ENCODE assay signal across 9 cellular contexts in genomic region chr3:128482857-128483656, GRCh38. TPM values are rescaled to one million over a fixed set of nuclear protein-coding genes. Genes with fewer than 3 reads are reported as not detected.
DNase-seq lines count a peak whose midpoint lies in the region; ATAC-seq lines count a peak whose summit lies in the region.
"Had no signal": no experiment of that assay in that cellular context is flagged by ENCODE, and none has a peak within 500 bp of the region (broad histone marks: within the 10 kb centered on the region; RNA-seq: fewer than 3 reads in every experiment).

No MANE protein-coding gene starts in this region.

- H3K27ac ChIP-seq in HUES64 (ENCODE audit: low read depth, low read length): no peak overlapping the region
- H3K27ac ChIP-seq in mucosa of rectum (ENCODE audit: low read depth in 2 of 2, low read length in 2 of 2): peak overlapping the region; percentile 32 to 37

- in situ Hi-C loops in ACHN (cut with HindIII; ENCODE audit: low pct_ligation_motif_present, low pct_unique_long_range_greater_than_20kb, low sequenced_read_pairs): no loop called here

- DNase-seq in ACHN (peak; percentile 21), dedifferentiated amniotic fluid mesenchymal stem cell (ENCODE audit: extremely low spot score) (peak; percentile 77), NCI-H1436 treated with DMSO at 0.1 percent for 48 hours (lab: John Stamatoyannopoulos, UW) (no peak), posterior vena cava (ENCODE audit: low spot score) (no peak), NCI-H1694 treated with DMSO at 0.1 percent for 48 hours (lab: John Stamatoyannopoulos, UW) (no peak)
- DNase-seq: NCI-H2081 had no signal

- WGBS in HUES64: 1% methylated on average over 26 of the region's 29 CpGs

- H3K4me3 ChIP-seq in HUES64 (ENCODE audit: low read length): peak overlapping the region; percentile 24
- H3K4me3 ChIP-seq in mucosa of rectum (ENCODE audit: low read length in 2 of 2): no peak overlapping the region

- H3K9ac ChIP-seq in HUES64 (ENCODE audit: low read depth, low read length) (no peak overlapping the region), mucosa of rectum (ENCODE audit: low read depth in 1 of 2, low read length in 2 of 2) (no peak overlapping the region)

- no peak for ATAC-seq in GM19395 (IDR thresholded peaks at IDR 0.05; ENCODE audit: unreplicated experiment)

- H3K9me3 ChIP-seq in HUES64 (ENCODE audit: insufficient read depth, low read depth, low read length) (no peaks in the 10 kb centered on the region), mucosa of rectum (ENCODE audit: control insufficient read depth in 2 of 2, low read length in 2 of 2) (no peaks in the 10 kb centered on the region)

- intact Hi-C loops in posterior vena cava (cut with DNase I): no loop called here

- H3K36me3 ChIP-seq in HUES64 (ENCODE audit: insufficient read depth, low read length) (no peaks in the 10 kb centered on the region), mucosa of rectum (ENCODE audit: control insufficient read depth in 2 of 2, insufficient read depth in 2 of 2, low read length in 2 of 2) (no peaks in the 10 kb centered on the region)

- H3K27me3 ChIP-seq in HUES64 (ENCODE audit: insufficient read depth, low read length) (peaks cover 100% of the 10 kb centered on the region), mucosa of rectum (ENCODE audit: control insufficient read depth in 2 of 2, insufficient read depth in 2 of 2, low read length in 2 of 2) (peaks cover 50 to 60% of the 10 kb centered on the region in 2 donors)

- peaks cover 53% of the 10 kb centered on the region for H3K4me1 ChIP-seq in HUES64 (ENCODE audit: insufficient read depth, low read length)
- H3K4me1 ChIP-seq in mucosa of rectum (ENCODE audit: control insufficient read depth in 2 of 2, insufficient read depth in 2 of 2, low read length in 2 of 2): peaks cover 4 to 5% of the 10 kb centered on the region in 2 donors

RNA-seq across cellular contexts. Expression of gene GATA2, which starts 9.9 kb away (rescaled TPM):
- polyA plus RNA-seq in HUES64 (2013, experiment 1 of 2): 0.55 TPM
- polyA plus RNA-seq in HUES64 (2013, experiment 2 of 2): 0.63 TPM
- 10 to 100 TPM; 11.6 to 11.9 TPM for total RNA-seq in posterior vena cava

RNA-seq across cellular contexts. Expression of gene DNAJB8, which starts 16.4 kb away (rescaled TPM):
- polyA plus RNA-seq in HUES64 (2013, experiment 1 of 2): not detected
- polyA plus RNA-seq in HUES64 (2013, experiment 2 of 2): not detected
- total RNA-seq in posterior vena cava: not detected

Comparison
In these comparisons a context has a peak if more than half of its experiments do, and no peak if none do; other contexts are left out.
1. DNase-seq: peak in ACHN (single experiment) and dedifferentiated amniotic fluid mesenchymal stem cell (single experiment); none in NCI-H1436 treated with DMSO at 0.1 percent for 48 hours (single experiment), posterior vena cava (single experiment) and NCI-H1694 treated with DMSO at 0.1 percent for 48 hours (single experiment).